In the genomic region with DNA sequence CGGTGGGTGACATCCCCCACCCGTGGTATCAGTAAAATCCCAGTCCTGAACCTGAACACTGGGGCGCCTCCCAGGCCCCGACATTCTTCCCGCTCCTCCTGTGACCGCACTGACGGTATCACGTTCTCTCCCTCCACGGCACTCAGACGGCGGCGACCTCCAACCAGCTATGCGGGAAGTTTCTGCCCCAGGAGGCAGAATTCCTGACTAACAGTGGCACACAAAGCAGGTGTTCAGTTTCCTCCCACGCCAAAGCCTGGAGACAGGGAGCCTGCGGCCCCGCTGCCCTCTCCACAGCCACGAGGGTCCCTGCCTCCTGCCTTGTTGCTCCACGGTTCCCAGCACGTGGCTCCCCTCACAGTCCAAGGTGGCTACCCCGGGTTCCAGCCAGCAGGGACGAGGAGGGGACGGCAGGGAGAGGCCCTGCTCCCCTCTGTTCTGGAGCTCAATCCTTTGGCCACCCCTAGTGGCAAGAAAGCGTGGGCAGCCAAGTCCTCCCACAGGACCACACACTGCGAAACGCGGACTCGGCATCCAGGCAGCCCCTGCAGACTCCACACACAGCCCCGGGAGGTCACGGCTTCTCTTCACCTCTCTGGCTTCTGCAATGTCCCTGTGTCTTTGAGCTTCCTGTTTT, we compare ENCODE assay signal across 10 cellular contexts. TPM values are rescaled to one million over a fixed set of nuclear protein-coding genes. Genes with fewer than 3 reads are reported as not detected.
DNase-seq lines count a peak whose midpoint lies in the region; ATAC-seq and TF ChIP-seq lines count a peak whose summit lies in the region.
"Had no signal": no experiment of that assay in that cellular context is flagged by ENCODE, and none has a peak within 500 bp of the region (broad histone marks: within the 10 kb centered on the region; RNA-seq: fewer than 3 reads in every experiment).

No MANE protein-coding gene starts in this region.

- DNase-seq in GM10248 (ENCODE audit: extremely low spot score), result no peak
- peak; percentile 39 for DNase-seq in astrocyte of the spinal cord (ENCODE audit: low read depth, low spot score)
- DNase-seq in left cardiac atrium, result peak; percentile 45
- peak; percentile 75 for DNase-seq in posterior vena cava (ENCODE audit: low spot score)
- no peak for DNase-seq in NCI-H345 treated with DMSO at 0.1 percent for 48 hours (lab: John Stamatoyannopoulos, UW; ENCODE audit: unreplicated experiment)
- DNase-seq: DMS153, NCI-H2029 had no signal

- POLR2A ChIA-PET in GM10248 (lab: Yijun Ruan, JAX), result no interaction called here

- CTCF ChIA-PET in GM10248 (lab: Yijun Ruan, JAX), result interaction anchor here (1.6 kb wide), 1 partner anchor 66 kb away, joined by 4 read pairs; no protein-coding TSS in a partner anchor

- ATAC-seq in left cardiac atrium (peak; percentile 42 to 68), GM19467 (IDR thresholded peaks at IDR 0.05; ENCODE audit: unreplicated experiment) (no peak), HG03439 (IDR thresholded peaks at IDR 0.05; ENCODE audit: unreplicated experiment) (no peak), HG03095 (IDR thresholded peaks at IDR 0.05; ENCODE audit: unreplicated experiment) (no peak)

- intact Hi-C loops in left cardiac atrium (cut with DNase I), result no loop called here
- intact Hi-C loops in posterior vena cava (cut with DNase I), result no loop called here

- H3K4me3 ChIP-seq in astrocyte of the spinal cord (ENCODE audit: low read depth, low read length), result no peak overlapping the region

- TF ChIP-seq CTCF in GM10248 (IDR thresholded peaks at IDR 0.05; ENCODE audit: control extremely low read depth, extremely low read depth, low read depth, missing control alignments), result peak; percentile 8
- TF ChIP-seq CTCF in astrocyte of the spinal cord (IDR thresholded peaks at IDR 0.05; ENCODE audit: low read depth, low read length), result peak; percentile 75

- in situ Hi-C loops in astrocyte of the spinal cord (cut with HindIII; ENCODE audit: low sequenced_read_pairs), result no loop called here

RNA-seq across cellular contexts. Expression of a gene that starts 15.2 kb away (rescaled TPM):
- 100 to 1,000 TPM; 121 to 128 TPM for total RNA-seq in left cardiac atrium
- total RNA-seq in posterior vena cava, result 100 to 1,000 TPM; 109 to 113 TPM

RNA-seq across cellular contexts. Expression of a gene that starts 55.9 kb away (rescaled TPM):
- total RNA-seq in left cardiac atrium, result 10 to 100 TPM; 41.9 to 59.3 TPM
- total RNA-seq in posterior vena cava, result 10 to 100 TPM; 37.5 to 43.7 TPM

Comparison
In these comparisons a context has a peak if more than half of its experiments do, and no peak if none do; other contexts are left out.
1. DNase-seq: peak in astrocyte of the spinal cord (single experiment), left cardiac atrium (single experiment) and posterior vena cava (single experiment); none in GM10248 (single experiment) and NCI-H345 treated with DMSO at 0.1 percent for 48 hours (single experiment).
2. ATAC-seq: peak in left cardiac atrium (2 of 2); none in GM19467 (single experiment), HG03439 (single experiment) and HG03095 (single experiment).